In the genomic region with DNA sequence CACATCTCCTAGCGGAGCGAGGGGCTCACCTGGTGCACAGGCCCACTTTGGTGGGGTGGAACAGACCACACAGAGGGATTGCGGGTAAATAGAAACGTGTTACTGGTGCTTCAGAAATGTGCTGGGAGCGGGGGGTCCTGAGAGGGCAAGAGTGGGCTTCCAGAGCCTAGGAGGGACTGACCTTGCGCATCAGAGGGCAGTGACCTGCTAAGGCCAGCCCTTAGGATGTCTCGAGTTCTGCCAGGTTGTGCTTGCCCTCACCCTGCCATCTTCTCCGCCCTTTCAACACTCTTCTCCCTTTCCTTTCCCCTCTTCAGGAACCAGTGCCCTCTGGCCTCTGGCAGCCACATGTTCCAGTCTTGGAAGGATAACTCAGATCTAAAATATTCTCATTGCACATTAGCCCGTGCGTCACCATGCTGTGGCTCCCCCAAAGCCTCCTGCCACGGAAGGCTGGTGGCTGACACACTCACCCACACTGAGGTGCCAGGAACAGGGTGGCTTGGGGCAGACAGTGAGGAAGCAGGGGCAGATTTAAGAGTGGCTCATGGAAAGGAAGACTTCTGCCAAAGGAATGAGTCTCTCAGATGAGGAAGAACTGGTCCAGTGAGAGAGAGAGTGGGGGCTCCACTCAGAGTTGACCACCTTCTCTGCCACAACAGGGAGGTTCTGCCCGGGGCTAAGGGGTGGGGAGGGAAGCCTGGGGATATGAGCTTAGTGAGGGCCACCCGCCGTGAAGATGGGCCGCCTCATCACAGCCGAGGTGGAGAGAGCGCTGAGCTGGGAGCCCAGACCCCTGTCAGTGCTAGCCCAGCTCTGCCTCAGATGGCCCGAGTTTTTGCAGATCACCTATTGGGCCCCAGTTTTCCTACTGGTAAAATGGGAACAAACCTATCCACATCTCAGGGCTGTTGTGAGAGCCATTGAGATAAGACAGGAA, we compare ENCODE assay signal across 18 cellular contexts.
DNase-seq lines count a peak whose midpoint lies in the region; ATAC-seq and TF ChIP-seq lines count a peak whose summit lies in the region.
"Had no signal": no experiment of that assay in that cellular context is flagged by ENCODE, and none has a peak within 500 bp of the region (broad histone marks: within the 10 kb centered on the region; RNA-seq: fewer than 3 reads in every experiment).

No MANE protein-coding gene starts in this region.

- H4K8ac ChIP-seq in IMR-90 (ENCODE audit: low read depth in 2 of 2, low read length in 2 of 2), result peak overlapping the region; percentile 65 to 88; a peak in 3 of 4 replicates

- TF ChIP-seq CTCF in IMR-90 (conservative IDR thresholded peaks at IDR 0.05; ENCODE audit: low read depth, low read length) (no peak), fibroblast of mammary gland (conservative IDR thresholded peaks at IDR 0.05; ENCODE audit: control insufficient read depth, insufficient read depth, low read depth, low read length) (no peak)

- TF ChIP-seq RAD21 in IMR-90 (IDR thresholded peaks at IDR 0.05; ENCODE audit: low read length), result no peak; the same call in 1 of the 2 replicates

- peak overlapping the region; percentile 79 for H3K18ac ChIP-seq in IMR-90 (ENCODE audit: low read depth, low read length)

- peak overlapping the region; percentile 99 for H2AK5ac ChIP-seq in IMR-90 (ENCODE audit: low read depth, low read length)

- H3K9me3 ChIP-seq in IMR-90 (ENCODE audit: control insufficient read depth, insufficient read depth, low read length), result peaks cover 7% of the 10 kb centered on the region
- H3K9me3 ChIP-seq in effector memory CD4-positive, alpha-beta T cell (ENCODE audit: control insufficient read depth, low read length), result no peaks in the 10 kb centered on the region
- H3K9me3 ChIP-seq: ascending aorta had no signal

- peaks cover 0 to 41% of the 10 kb centered on the region in 2 experiments; a peak in 2 of 4 replicates for H3K79me1 ChIP-seq in IMR-90 (ENCODE audit: low read depth in 1 of 2, low read length in 2 of 2)

- H2BK5ac ChIP-seq in IMR-90 (ENCODE audit: low read depth, low read length, poor library complexity, severe bottlenecking), result peak overlapping the region; percentile 71

- no peaks in the 10 kb centered on the region for H3K27me3 ChIP-seq in IMR-90 (ENCODE audit: control insufficient read depth, insufficient read depth, low read length)
- H3K27me3 ChIP-seq in effector memory CD4-positive, alpha-beta T cell (replicated peaks; ENCODE audit: control insufficient read depth, insufficient read depth, low read length, poor library complexity, severe bottlenecking), result no peaks in the 10 kb centered on the region
- H3K27me3 ChIP-seq: ascending aorta, Peyer's patch had no signal

- no peak overlapping the region for H3K9ac ChIP-seq in IMR-90 (ENCODE audit: low read depth, low read length)

- intact Hi-C loops in IMR-90 (cut with micrococcal nuclease), result loop anchor here (2.0 kb wide), 1 partner anchor 49 kb away; no protein-coding TSS in a partner anchor

- no peaks in the 10 kb centered on the region for H3K36me3 ChIP-seq in IMR-90 (ENCODE audit: control insufficient read depth, insufficient read depth, low read length)
- H3K36me3 ChIP-seq in effector memory CD4-positive, alpha-beta T cell (ENCODE audit: control insufficient read depth, insufficient read depth, low read length), result no peaks in the 10 kb centered on the region
- H3K36me3 ChIP-seq: ascending aorta, Peyer's patch had no signal

- H4K91ac ChIP-seq in IMR-90 (ENCODE audit: insufficient read depth, low read depth, low read length), result peak overlapping the region; percentile 95

- H3K4me1 ChIP-seq in IMR-90 (ENCODE audit: control insufficient read depth, insufficient read depth, low read length), result peaks cover 39% of the 10 kb centered on the region
- H3K4me1 ChIP-seq in effector memory CD4-positive, alpha-beta T cell (ENCODE audit: control insufficient read depth, insufficient read depth, low read length, poor library complexity, severe bottlenecking), result no peaks in the 10 kb centered on the region
- H3K4me1 ChIP-seq: ascending aorta, Peyer's patch had no signal

- H3K56ac ChIP-seq in IMR-90 (ENCODE audit: extremely low read depth, insufficient read depth, low read length), result no peak overlapping the region

- WGBS in IMR-90 (ENCODE audit: extremely low coverage in 2 of 2, insufficient read length in 1 of 2), 2 experiments, result 100% methylated on average over 5 of the region's 18 CpGs; no CpG with 5 or more reads in 1 of the 2 experiments

- POLR2A ChIA-PET in IMR-90 (lab: Charles Lee; ENCODE audit: unreplicated experiment), result no interaction called here

- H3K23ac ChIP-seq in IMR-90 (ENCODE audit: low read depth, low read length), result peak overlapping the region; percentile 83; the same call in 1 of the 2 replicates

- peak; percentile 47 for ATAC-seq in IMR-90 (ENCODE audit: low read depth)
- ATAC-seq: GM12878, HCT116 had no signal

- H2BK20ac ChIP-seq in IMR-90 (ENCODE audit: low read depth, low read length), result peak overlapping the region; percentile 93

- H4K5ac ChIP-seq in IMR-90 (ENCODE audit: low read depth, low read length), result peak overlapping the region; percentile 99

- BruUV-seq in IMR-90 (replicated peaks; lab: Mats Ljungman, UMichigan), result no TSS peak

- peak overlapping the region; percentile 95 for H3K4ac ChIP-seq in IMR-90 (ENCODE audit: low read depth, low read length)

- no peak overlapping the region for H3K4me3 ChIP-seq in IMR-90 (ENCODE audit: insufficient read depth, low read depth, low read length)
- H3K4me3 ChIP-seq in fibroblast of mammary gland (ENCODE audit: control insufficient read depth, low read depth, low read length), result no peak overlapping the region
- H3K4me3 ChIP-seq in skeletal muscle cell (ENCODE audit: low read depth, low read length), result no peak overlapping the region
- no peak overlapping the region for H3K4me3 ChIP-seq in effector memory CD4-positive, alpha-beta T cell (ENCODE audit: insufficient read depth, low read depth, low read length, poor library complexity, severe bottlenecking)
- H3K4me3 ChIP-seq: ascending aorta, GM12878, Peyer's patch had no signal

- H3K27ac ChIP-seq in IMR-90 (ENCODE audit: insufficient read depth, low read length), result peak overlapping the region; percentile 57
- H3K27ac ChIP-seq in effector memory CD4-positive, alpha-beta T cell (ENCODE audit: insufficient read depth, low read length, poor library complexity, severe bottlenecking), result no peak overlapping the region
- H3K27ac ChIP-seq: ascending aorta, Peyer's patch had no signal

- CTCF ChIA-PET in IMR-90 (lab: Yijun Ruan, JAX), result no interaction called here

- H3K9me1 ChIP-seq in IMR-90 (ENCODE audit: insufficient read depth, low read length), result peaks cover 34% of the 10 kb centered on the region

- dilution Hi-C loops in IMR-90 (cut with HindIII; ENCODE audit: low sequenced_read_pairs, unreplicated experiment), result no loop called here

- in situ Hi-C loops in IMR-90 (cut with MboI; ENCODE audit: low sequenced_read_pairs), result no loop called here

- H2BK15ac ChIP-seq in IMR-90 (ENCODE audit: low read depth, low read length), result peak overlapping the region; percentile 98; the same call in 2 of the 3 replicates

- peak overlapping the region; percentile 95 for H3K14ac ChIP-seq in IMR-90 (replicated peaks; ENCODE audit: low read depth, low read length)

- H4K20me1 ChIP-seq in IMR-90 (ENCODE audit: insufficient read depth, low read length), result no peaks in the 10 kb centered on the region

- 0 out of 2 replicates have a peak, but pooled peaks have one; percentile 25 for TF ChIP-seq POLR2A in IMR-90 (IDR thresholded peaks at IDR 0.05; ENCODE audit: low read depth, low read length)

- DNase-seq in Daoy (ENCODE audit: low read depth) (peak; percentile 69), IMR-90 (peak; percentile 85), fibroblast of mammary gland (ENCODE audit: low read depth) (peak; percentile 91), skeletal muscle cell (ENCODE audit: low read depth) (peak; percentile 60), pons (ENCODE audit: low spot score) (no peak), NCI-H1436 (lab: John Stamatoyannopoulos, UW) (no peak)
- no peak for DNase-seq in effector memory CD4-positive, alpha-beta T cell
- DNase-seq: activated CD4-positive, CD25-positive, alpha-beta regulatory T cell; activated CD8-positive, alpha-beta memory T cell treated with anti-CD3 and anti-CD28 coated beads for 24 hours; CD4-positive, CD25-positive, alpha-beta regulatory T cell; DND-41; foreskin melanocyte; naive B cell; Peyer's patch; retina had no signal

- peak overlapping the region; percentile 89 for H2BK120ac ChIP-seq in IMR-90 (ENCODE audit: low read depth, low read length)

- H2AK9ac ChIP-seq in IMR-90 (replicated peaks; ENCODE audit: low read depth, low read length, poor library complexity), result peak overlapping the region; percentile 76

- H2AFZ ChIP-seq in IMR-90 (replicated peaks; ENCODE audit: low read length, poor library complexity), result peak overlapping the region; percentile 81

- no peak overlapping the region for H3K4me2 ChIP-seq in IMR-90 (ENCODE audit: low read depth, low read length)

TF ChIP-seq in IMR-90, 13 proteins besides CTCF, POLR2A, EP300 and RAD21 (continues in another document):
- TF ChIP-seq SMC3 (IDR thresholded peaks at IDR 0.05; ENCODE audit: low read depth, low read length) (no peak; the same call in 1 of the 2 replicates), CHD1 (IDR thresholded peaks at IDR 0.05; ENCODE audit: low read depth, low read length) (no peak), RFX5 (IDR thresholded peaks at IDR 0.05; ENCODE audit: low read depth, low read length) (no peak), BHLHE40 (IDR thresholded peaks at IDR 0.05; ENCODE audit: low read depth, low read length) (peak; percentile 40), MAZ (IDR thresholded peaks at IDR 0.05; ENCODE audit: borderline replicate concordance, low read depth, low read length) (peak; percentile 39; the same call in 1 of the 2 replicates), RCOR1 (IDR thresholded peaks at IDR 0.05; ENCODE audit: insufficient replicate concordance, low read length) (peak; percentile 22), NFE2L2 (IDR thresholded peaks at IDR 0.05; ENCODE audit: low read depth, low read length) (no peak), MXI1 (IDR thresholded peaks at IDR 0.05; ENCODE audit: borderline replicate concordance, low read depth, low read length) (no peak), FOS (IDR thresholded peaks at IDR 0.05; ENCODE audit: low read depth, low read length) (peak; percentile 53), CEBPB (IDR thresholded peaks at IDR 0.05; ENCODE audit: low read depth, low read length) (peak; percentile 85)
- TF ChIP-seq, protein P1, sequence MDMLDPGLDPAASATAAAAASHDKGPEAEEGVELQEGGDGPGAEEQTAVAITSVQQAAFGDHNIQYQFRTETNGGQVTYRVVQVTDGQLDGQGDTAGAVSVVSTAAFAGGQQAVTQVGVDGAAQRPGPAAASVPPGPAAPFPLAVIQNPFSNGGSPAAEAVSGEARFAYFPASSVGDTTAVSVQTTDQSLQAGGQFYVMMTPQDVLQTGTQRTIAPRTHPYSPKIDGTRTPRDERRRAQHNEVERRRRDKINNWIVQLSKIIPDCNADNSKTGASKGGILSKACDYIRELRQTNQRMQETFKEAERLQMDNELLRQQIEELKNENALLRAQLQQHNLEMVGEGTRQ (IDR thresholded peaks at IDR 0.05; ENCODE audit: low read depth, low read length), result no peak

Comparison
In these comparisons a context has a peak if more than half of its experiments do, and no peak if none do; other contexts are left out.
1. DNase-seq: peak in Daoy (single experiment), IMR-90 (single experiment), fibroblast of mammary gland (single experiment) and skeletal muscle cell (single experiment); none in pons (single experiment), effector memory CD4-positive, alpha-beta T cell (0 of 3) and NCI-H1436 (single experiment).